Comparison of ENCODE assay signal across 9 cellular contexts in genomic region chr12:53696285-53696654, GRCh38. TPM values are rescaled to one million over a fixed set of nuclear protein-coding genes. Genes with fewer than 3 reads are reported as not detected.
DNase-seq lines count a peak whose midpoint lies in the region; ATAC-seq and TF ChIP-seq lines count a peak whose summit lies in the region.
"Had no signal": no experiment of that assay in that cellular context is flagged by ENCODE, and none has a peak within 500 bp of the region (broad histone marks: within the 10 kb centered on the region; RNA-seq: fewer than 3 reads in every experiment).

No MANE protein-coding gene starts in this region.

- H4K20me1 ChIP-seq in neural cell (ENCODE audit: insufficient read depth) = no peaks in the 10 kb centered on the region

- no peak overlapping the region for H2AFZ ChIP-seq in neural cell (ENCODE audit: low read depth, low read length)

- H3K4me2 ChIP-seq in neural cell (ENCODE audit: low read length) = peak overlapping the region; percentile 54
- H3K4me2 ChIP-seq: BLaER1 had no signal

- ATAC-seq in activated CD8-positive, alpha-beta memory T cell treated with anti-CD3 and anti-CD28 coated beads, Interleukin-2, amount 10 ng/mL, durations not matched to agents 7 days and 5 days = peak; percentile 55
- peak; percentile 38 for ATAC-seq in activated B cell treated with CpG ODN at 0.5 μM for 24 hours (ENCODE audit: low read depth)
- ATAC-seq in gastroesophageal sphincter = peak; percentile 69
- no peak for ATAC-seq in HG03159 (IDR thresholded peaks at IDR 0.05; ENCODE audit: unreplicated experiment)

- H3K9me3 Mint-ChIP-seq in activated CD8-positive, alpha-beta memory T cell treated with anti-CD3 and anti-CD28 coated beads, Interleukin-2, amount 10 ng/mL, durations not matched to agents 7 days and 5 days (ENCODE audit: low read depth) = no peaks in the 10 kb centered on the region
- peaks cover 2% of the 10 kb centered on the region for H3K9me3 Mint-ChIP-seq in activated B cell treated with CpG ODN at 0.5 μM for 24 hours

- intact Hi-C loops in activated B cell treated with CpG ODN at 0.5 μM for 24 hours (cut with micrococcal nuclease) = loop anchor here (10.0 kb wide), 1 partner anchor 269 kb away; no protein-coding TSS in a partner anchor

- CTCF ChIA-PET in activated CD8-positive, alpha-beta memory T cell treated with anti-CD3 and anti-CD28 coated beads, Interleukin-2, amount 10 ng/mL, durations not matched to agents 7 days and 5 days (lab: Charles Lee) = interaction anchor here (0.8 to 10.5 kb wide), 4 partner anchors 21 to 72 kb away, joined by 3 to 176 read pairs (median 3); partner anchors contain the start of gene ATP5MC2
- CTCF ChIA-PET in activated B cell treated with CpG ODN at 0.5 μM for 24 hours (lab: Charles Lee) = interaction anchor here (1.2 to 1.4 kb wide), 2 partner anchors 47 to 61 kb away, joined by 4 read pairs; no protein-coding TSS in a partner anchor

- H3K4me1 ChIP-seq in gastroesophageal sphincter = peaks cover 0 to 24% (median 9%) of the 10 kb centered on the region in 3 donors
- H3K4me1 ChIP-seq: BLaER1 had no signal

- H3K36me3 ChIP-seq in gastroesophageal sphincter = no peaks in the 10 kb centered on the region
- H3K36me3 ChIP-seq in neural cell (ENCODE audit: insufficient read depth, low read length) = no peaks in the 10 kb centered on the region
- H3K36me3 ChIP-seq: BLaER1 had no signal

- H3K27ac Mint-ChIP-seq in activated CD8-positive, alpha-beta memory T cell treated with anti-CD3 and anti-CD28 coated beads, Interleukin-2, amount 10 ng/mL, durations not matched to agents 7 days and 5 days = no peak overlapping the region
- no peak overlapping the region for H3K27ac Mint-ChIP-seq in activated B cell treated with CpG ODN at 0.5 μM for 24 hours

- POLR2A ChIA-PET in activated B cell treated with CpG ODN at 0.5 μM for 24 hours (lab: Charles Lee) = no interaction called here

- WGBS in gastroesophageal sphincter (ENCODE audit: low coverage in 1 of 2), 2 donors = 20 to 23% methylated on average over 1 to 11 of the region's 11 CpGs

- H3K27me3 ChIP-seq in gastroesophageal sphincter (peaks cover 99% of the 10 kb centered on the region), neural cell (ENCODE audit: insufficient read depth, low read depth, low read length) (no peaks in the 10 kb centered on the region)

- no peak overlapping the region for H3K27ac ChIP-seq in gastroesophageal sphincter
- peak overlapping the region; percentile 87 for H3K27ac ChIP-seq in neural cell (ENCODE audit: low read length)
- H3K27ac ChIP-seq: BLaER1 had no signal

- H3K36me3 Mint-ChIP-seq in activated CD8-positive, alpha-beta memory T cell treated with anti-CD3 and anti-CD28 coated beads, Interleukin-2, amount 10 ng/mL, durations not matched to agents 7 days and 5 days = no peaks in the 10 kb centered on the region
- H3K36me3 Mint-ChIP-seq in activated B cell treated with CpG ODN at 0.5 μM for 24 hours (ENCODE audit: low read depth) = no peaks in the 10 kb centered on the region

- H3K9me3 ChIP-seq in gastroesophageal sphincter (no peaks in the 10 kb centered on the region), neural cell (ENCODE audit: low read length) (no peaks in the 10 kb centered on the region)

- H3K4me3 Mint-ChIP-seq in activated CD8-positive, alpha-beta memory T cell treated with anti-CD3 and anti-CD28 coated beads, Interleukin-2, amount 10 ng/mL, durations not matched to agents 7 days and 5 days = no peak overlapping the region
- H3K4me3 Mint-ChIP-seq in activated B cell treated with CpG ODN at 0.5 μM for 24 hours = peak overlapping the region; percentile 66

- no peaks in the 10 kb centered on the region for H3K79me2 ChIP-seq in neural cell (replicated peaks; ENCODE audit: insufficient read depth, low read length)

- TF ChIP-seq POLR2A in gastroesophageal sphincter (IDR thresholded peaks at IDR 0.05) = no peak

- peaks cover 78% of the 10 kb centered on the region for H3K27me3 Mint-ChIP-seq in activated CD8-positive, alpha-beta memory T cell treated with anti-CD3 and anti-CD28 coated beads, Interleukin-2, amount 10 ng/mL, durations not matched to agents 7 days and 5 days
- peaks cover 69% of the 10 kb centered on the region for H3K27me3 Mint-ChIP-seq in activated B cell treated with CpG ODN at 0.5 μM for 24 hours

- H3F3A ChIP-seq in neural cell (ENCODE audit: insufficient read depth, low read length, poor library complexity, severe bottlenecking) = peaks cover 6% of the 10 kb centered on the region

- no peak for DNase-seq in activated CD8-positive, alpha-beta memory T cell treated with anti-CD3 and anti-CD28 coated beads, Interleukin-2, amount 10 ng/mL, durations not matched to agents 7 days and 5 days
- DNase-seq in activated CD8-positive, alpha-beta memory T cell treated with anti-CD3 and anti-CD28 coated beads, Interleukin-2, amount 50 U/mL, for 48 hours = no peak
- DNase-seq in NCI-H187 (lab: John Stamatoyannopoulos, UW) (peak; percentile 92 to 95), activated B cell treated with CpG ODN at 0.5 μM for 24 hours (no peak), NAMALWA (ENCODE audit: low spot score) (no peak)

- H3K4me1 Mint-ChIP-seq in activated CD8-positive, alpha-beta memory T cell treated with anti-CD3 and anti-CD28 coated beads, Interleukin-2, amount 10 ng/mL, durations not matched to agents 7 days and 5 days = peaks cover 26% of the 10 kb centered on the region
- H3K4me1 Mint-ChIP-seq in activated B cell treated with CpG ODN at 0.5 μM for 24 hours = peaks cover 29% of the 10 kb centered on the region

- no peaks in the 10 kb centered on the region for H3K9me2 ChIP-seq in neural cell (ENCODE audit: insufficient read depth, low read length)

- TF ChIP-seq CTCF in activated B cell treated with CpG ODN at 0.5 μM for 24 hours (IDR thresholded peaks at IDR 0.05) (no peak), gastroesophageal sphincter (IDR thresholded peaks at IDR 0.05) (no peak), neural cell (IDR thresholded peaks at IDR 0.05; ENCODE audit: poor library complexity, severe bottlenecking) (no peak)

- H3K4me3 ChIP-seq in gastroesophageal sphincter (peak overlapping the region in 1 of 2 donors; percentile 31), neural cell (ENCODE audit: low read length) (peak overlapping the region; percentile 54)
- H3K4me3 ChIP-seq: BLaER1 had no signal

- peak overlapping the region; percentile 61 for H3K9ac ChIP-seq in neural cell (ENCODE audit: low read length)
- H3K9ac ChIP-seq: BLaER1 had no signal

- TF ChIP-seq RAD21 in neural cell (conservative IDR thresholded peaks at IDR 0.05) = no peak

- no peak for TF ChIP-seq EP300 in gastroesophageal sphincter (IDR thresholded peaks at IDR 0.05)
- TF ChIP-seq EP300 in neural cell (conservative IDR thresholded peaks at IDR 0.05; ENCODE audit: poor library complexity, severe bottlenecking) = peak; percentile 74

TF ChIP-seq in neural cell, 6 proteins besides CTCF, POLR2A, EP300 and RAD21:
- TF ChIP-seq POLR2AphosphoS5 (IDR thresholded peaks at IDR 0.05) (peak; percentile 73), TAF1 (IDR thresholded peaks at IDR 0.05; ENCODE audit: low read depth) (peak; percentile 29), EZH2 (IDR thresholded peaks at IDR 0.05; ENCODE audit: borderline replicate concordance, insufficient read depth, low read length, poor library complexity, severe bottlenecking) (no peak), REST (IDR thresholded peaks at IDR 0.05; ENCODE audit: borderline replicate concordance) (peak; percentile 64), MXI1 (conservative IDR thresholded peaks at IDR 0.05; ENCODE audit: poor library complexity, severe bottlenecking) (no peak)

RNA-seq across cellular contexts. Expression of gene ATP5MC2, which starts 20.4 kb away (rescaled TPM):
- total RNA-seq in activated CD8-positive, alpha-beta memory T cell treated with anti-CD3 and anti-CD28 coated beads, Interleukin-2, amount 10 ng/mL, durations not matched to agents 7 days and 5 days = 100 to 1,000 TPM; 253 to 333 TPM
- total RNA-seq in activated B cell treated with CpG ODN at 0.5 μM for 24 hours (330 and 354 TPM in 2 replicates), gastroesophageal sphincter (100 to 1,000 TPM; 197 to 324 (median 245) TPM)
- polyA plus RNA-seq in neural cell = 227 and 331 TPM in 2 replicates
- 77.7 and 89.9 TPM in 2 replicates for polyA minus RNA-seq in neural cell

RNA-seq across cellular contexts. Expression of gene CALCOCO1, which starts 31.0 kb away (rescaled TPM):
- 10 to 100 TPM; 39.0 to 40.0 TPM for total RNA-seq in activated CD8-positive, alpha-beta memory T cell treated with anti-CD3 and anti-CD28 coated beads, Interleukin-2, amount 10 ng/mL, durations not matched to agents 7 days and 5 days
- total RNA-seq in activated B cell treated with CpG ODN at 0.5 μM for 24 hours (44.2 and 59.5 TPM in 2 replicates), gastroesophageal sphincter (100 to 1,000 TPM; 400 to 469 (median 424) TPM)
- 169 and 187 TPM in 2 replicates for polyA plus RNA-seq in neural cell
- 134 and 165 TPM in 2 replicates for polyA minus RNA-seq in neural cell

RNA-seq across cellular contexts. Expression of gene CISTR, which starts 55.5 kb away (rescaled TPM):
- not detected for total RNA-seq in activated CD8-positive, alpha-beta memory T cell treated with anti-CD3 and anti-CD28 coated beads, Interleukin-2, amount 10 ng/mL, durations not matched to agents 7 days and 5 days
- total RNA-seq in activated B cell treated with CpG ODN at 0.5 μM for 24 hours (not detected in 2 replicates), gastroesophageal sphincter (1 to 10 TPM in 1 of 4 donors, not detected in 3; 1.4 TPM)
- not detected in 2 replicates for polyA plus RNA-seq in neural cell
- not detected in 2 replicates for polyA minus RNA-seq in neural cell

Comparison
In these comparisons a context has a peak if more than half of its experiments do, and no peak if none do; other contexts are left out.
1. DNase-seq: peak in NCI-H187 (2 of 2); none in activated CD8-positive, alpha-beta memory T cell treated with anti-CD3 and anti-CD28 coated beads, Interleukin-2, amount 10 ng/mL, durations not matched to agents 7 days and 5 days (single experiment), activated CD8-positive, alpha-beta memory T cell treated with anti-CD3 and anti-CD28 coated beads, Interleukin-2, amount 50 U/mL, for 48 hours (single experiment), activated B cell treated with CpG ODN at 0.5 μM for 24 hours (single experiment) and NAMALWA (single experiment).